ENCODE assay signal across 12 cellular contexts in the genomic region with DNA sequence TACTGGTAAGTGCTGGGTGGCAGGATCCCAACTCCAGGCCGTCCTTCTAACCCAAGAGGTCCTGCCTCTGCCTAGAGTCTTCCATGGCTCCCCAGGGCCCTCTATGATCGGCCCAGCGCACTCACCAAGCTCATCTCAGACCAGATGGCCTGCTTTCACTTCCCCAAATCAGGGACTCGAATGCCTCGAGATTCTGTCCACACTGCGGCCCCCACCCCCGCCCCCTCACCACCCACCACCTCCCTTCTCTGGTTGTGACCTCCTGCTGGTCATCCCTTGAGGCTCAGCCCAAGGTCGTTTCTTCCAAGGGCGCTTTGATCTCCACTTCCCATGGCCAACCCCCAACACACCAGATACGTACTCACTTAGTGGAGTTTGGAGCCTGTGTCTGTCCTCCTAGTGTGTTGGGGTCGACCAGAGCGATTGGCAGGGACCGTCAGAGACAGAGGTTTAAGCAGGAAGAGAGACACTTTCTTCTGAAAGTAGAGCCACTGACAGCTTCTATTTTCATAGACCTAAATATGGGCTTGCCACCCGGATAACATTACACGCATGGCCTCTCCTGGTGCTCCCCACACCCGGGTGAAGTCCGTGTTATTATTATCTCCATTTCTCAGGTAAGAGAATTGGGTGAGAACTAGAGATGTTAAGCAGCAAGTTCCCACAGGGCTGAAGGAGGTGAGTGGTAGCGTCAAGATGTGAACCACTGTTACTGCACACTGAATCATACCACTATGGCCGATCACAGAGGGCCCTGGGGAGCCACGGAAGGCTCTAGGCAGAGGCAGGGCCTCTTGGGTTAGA. TPM values are rescaled to one million over a fixed set of nuclear protein-coding genes. Genes with fewer than 3 reads are reported as not detected.
DNase-seq lines count a peak whose midpoint lies in the region; ATAC-seq and TF ChIP-seq lines count a peak whose summit lies in the region.
"Had no signal": no experiment of that assay in that cellular context is flagged by ENCODE, and none has a peak within 500 bp of the region (broad histone marks: within the 10 kb centered on the region; RNA-seq: fewer than 3 reads in every experiment).

A gene with protein sequence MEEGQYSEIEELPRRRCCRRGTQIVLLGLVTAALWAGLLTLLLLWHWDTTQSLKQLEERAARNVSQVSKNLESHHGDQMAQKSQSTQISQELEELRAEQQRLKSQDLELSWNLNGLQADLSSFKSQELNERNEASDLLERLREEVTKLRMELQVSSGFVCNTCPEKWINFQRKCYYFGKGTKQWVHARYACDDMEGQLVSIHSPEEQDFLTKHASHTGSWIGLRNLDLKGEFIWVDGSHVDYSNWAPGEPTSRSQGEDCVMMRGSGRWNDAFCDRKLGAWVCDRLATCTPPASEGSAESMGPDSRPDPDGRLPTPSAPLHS (minus strand): TSS at position 478 of the 804 bp plus-strand sequence. CDS start 2,371 bp downstream, outside the sequence.

- 68% methylated on average over 18 of the region's 20 CpGs for WGBS in hepatocyte (ENCODE audit: low lambda C conversion rate, missing lambda C conversion rate)
- 53% methylated on average over 17 of the region's 20 CpGs for whole genome bisulfite sequencing in esophagus muscularis mucosa

- H3K27me3 ChIP-seq in hepatocyte: peaks cover 6% of the 10 kb centered on the region
- peaks cover 0 to 81% (median 12%) of the 10 kb centered on the region in 4 donors for H3K27me3 ChIP-seq in esophagus muscularis mucosa

- no peaks in the 10 kb centered on the region for H3K9me2 ChIP-seq in hepatocyte (replicated peaks; ENCODE audit: insufficient read depth)

- H3K4me1 ChIP-seq in hepatocyte (ENCODE audit: insufficient read depth) (no peaks in the 10 kb centered on the region), esophagus muscularis mucosa (no peaks in the 10 kb centered on the region)
- H3K4me1 ChIP-seq: parathyroid adenoma had no signal

- TF ChIP-seq CTCF in GM12864 (IDR thresholded peaks at IDR 0.05; ENCODE audit: low read depth, low read length, missing control alignments) (no peak), hepatocyte (IDR thresholded peaks at IDR 0.05; ENCODE audit: poor library complexity) (no peak), glutamatergic neuron (IDR thresholded peaks at IDR 0.05; ENCODE audit: partially characterized antibody, unreplicated experiment) (no peak), esophagus muscularis mucosa (IDR thresholded peaks at IDR 0.05) (no peak)

- no peaks in the 10 kb centered on the region for H3K79me2 ChIP-seq in hepatocyte
- H3K79me2 ChIP-seq: parathyroid adenoma had no signal

- peak within 1 kb of the TSS; percentile 45 for H3K4me3 Mint-ChIP-seq in activated naive CD8-positive, alpha-beta T cell treated with anti-CD3 and anti-CD28 coated beads, Interleukin-2, amount 50 U/mL, for 24 hours
- no peak within 1 kb of the TSS for H3K4me3 Mint-ChIP-seq in glutamatergic neuron (ENCODE audit: unreplicated experiment)

- H3K36me3 ChIP-seq in hepatocyte (replicated peaks; ENCODE audit: insufficient read depth, low read depth) (no peaks in the 10 kb centered on the region), esophagus muscularis mucosa (no peaks in the 10 kb centered on the region)
- H3K36me3 ChIP-seq: heart left ventricle had no signal

- no peak within 1 kb of the TSS for H3K4me2 ChIP-seq in hepatocyte

- H3K27ac Mint-ChIP-seq in activated naive CD8-positive, alpha-beta T cell treated with anti-CD3 and anti-CD28 coated beads, Interleukin-2, amount 50 U/mL, for 24 hours: peak within 1 kb of the TSS; percentile 64
- no peak within 1 kb of the TSS for H3K27ac Mint-ChIP-seq in glutamatergic neuron (ENCODE audit: unreplicated experiment)

- no peaks in the 10 kb centered on the region for H4K20me1 ChIP-seq in hepatocyte (ENCODE audit: insufficient read depth, poor library complexity, severe bottlenecking)

- no peaks in the 10 kb centered on the region for H3K36me3 Mint-ChIP-seq in activated naive CD8-positive, alpha-beta T cell treated with anti-CD3 and anti-CD28 coated beads, Interleukin-2, amount 50 U/mL, for 24 hours (ENCODE audit: low read depth)
- no peaks in the 10 kb centered on the region for H3K36me3 Mint-ChIP-seq in glutamatergic neuron (ENCODE audit: unreplicated experiment)

- H3K4me1 Mint-ChIP-seq in activated naive CD8-positive, alpha-beta T cell treated with anti-CD3 and anti-CD28 coated beads, Interleukin-2, amount 50 U/mL, for 24 hours: peaks cover 68% of the 10 kb centered on the region
- no peaks in the 10 kb centered on the region for H3K4me1 Mint-ChIP-seq in glutamatergic neuron (ENCODE audit: low read depth, unreplicated experiment)

- ATAC-seq in GM19372 (IDR thresholded peaks at IDR 0.05; ENCODE audit: low read depth, unreplicated experiment) (peak; percentile 53), HG03045 (IDR thresholded peaks at IDR 0.05; ENCODE audit: unreplicated experiment) (peak; percentile 52)
- peak; percentile 1 for ATAC-seq in activated naive CD8-positive, alpha-beta T cell treated with anti-CD3 and anti-CD28 coated beads, Interleukin-2, amount 50 U/mL, for 24 hours

- H3K9me3 ChIP-seq in hepatocyte (ENCODE audit: low read depth) (no peaks in the 10 kb centered on the region), esophagus muscularis mucosa (no peaks in the 10 kb centered on the region)
- H3K9me3 ChIP-seq: heart left ventricle had no signal

- H2AFZ ChIP-seq in hepatocyte: no peak within 1 kb of the TSS
- H2AFZ ChIP-seq: parathyroid adenoma had no signal

- DNase-seq in GM12864 (ENCODE audit: low read depth) (peak; percentile 98), hepatocyte (ENCODE audit: low spot score) (no peak), glutamatergic neuron (no peak), kidney tubule cell (ENCODE audit: low spot score) (no peak), esophagus muscularis mucosa (ENCODE audit: extremely low spot score) (no peak)
- no peak for DNase-seq in activated naive CD8-positive, alpha-beta T cell treated with anti-CD3 and anti-CD28 coated beads, Interleukin-2, amount 50 U/mL, for 24 hours
- DNase-seq: heart left ventricle had no signal

- peaks cover 9% of the 10 kb centered on the region for H3K27me3 Mint-ChIP-seq in activated naive CD8-positive, alpha-beta T cell treated with anti-CD3 and anti-CD28 coated beads, Interleukin-2, amount 50 U/mL, for 24 hours
- peaks cover 6% of the 10 kb centered on the region for H3K27me3 Mint-ChIP-seq in glutamatergic neuron (ENCODE audit: unreplicated experiment)

- no peak for TF ChIP-seq POLR2A in esophagus muscularis mucosa (IDR thresholded peaks at IDR 0.05; ENCODE audit: low read depth)

- intact Hi-C loops in esophagus muscularis mucosa (cut with DNase I): no loop called here

- H3K27ac ChIP-seq in hepatocyte (no peak within 1 kb of the TSS), esophagus muscularis mucosa (replicated peaks in 1 of 4) (no peak within 1 kb of the TSS)
- H3K27ac ChIP-seq: heart left ventricle, parathyroid adenoma had no signal

- H3K4me3 ChIP-seq in GM12864 (ENCODE audit: low read depth, low read length) (peak within 1 kb of the TSS; percentile 57), hepatocyte (no peak within 1 kb of the TSS), esophagus muscularis mucosa (no peak within 1 kb of the TSS)
- H3K4me3 ChIP-seq: heart left ventricle had no signal

- TF ChIP-seq EP300 in esophagus muscularis mucosa (IDR thresholded peaks at IDR 0.05): no peak

- no peaks in the 10 kb centered on the region for H3K9me3 Mint-ChIP-seq in activated naive CD8-positive, alpha-beta T cell treated with anti-CD3 and anti-CD28 coated beads, Interleukin-2, amount 50 U/mL, for 24 hours
- H3K9me3 Mint-ChIP-seq in glutamatergic neuron (ENCODE audit: unreplicated experiment): peaks cover 3% of the 10 kb centered on the region

RNA-seq across cellular contexts. Expression of the gene that starts here (rescaled TPM):
- total RNA-seq in hepatocyte: not detected in 2 replicates
- polyA plus RNA-seq in hepatocyte: not detected in 2 replicates
- total RNA-seq in glutamatergic neuron (ENCODE audit: unreplicated experiment): not detected
- total RNA-seq in esophagus muscularis mucosa: under 1 TPM in 1 of 4 donors, not detected in 3; 0.29 TPM
- total RNA-seq: Daoy; T-helper 1 cell treated with Interleukin-12 subunit alpha and Interleukin-12 subunit beta and Interleukin-4 antibody, amounts not matched to agents 30 ng/mL and 1 ng/mL, for 36 hours had no signal

Comparison
In these comparisons a context has a peak if more than half of its experiments do, and no peak if none do; other contexts are left out.
1. ATAC-seq: peak in every context shown above with its lines; median percentile 53 in GM19372; 52 in HG03045; 1 in activated naive CD8-positive, alpha-beta T cell treated with anti-CD3 and anti-CD28 coated beads, Interleukin-2, amount 50 U/mL, for 24 hours.